Comparison of ENCODE assay signal across 1 cellular context in genomic region chr10:79468015-79468560, GRCh38.
TF ChIP-seq lines count a peak whose summit lies in the region.

No MANE protein-coding gene starts in this region.

TF ChIP-seq in IMR-90, 13 proteins besides CTCF, POLR2A, EP300 and RAD21 (continued from another document):
- TF ChIP-seq USF2 (IDR thresholded peaks at IDR 0.05; ENCODE audit: low read depth, low read length) (no peak), MAZ (IDR thresholded peaks at IDR 0.05; ENCODE audit: borderline replicate concordance, low read depth, low read length) (no peak), RFX5 (IDR thresholded peaks at IDR 0.05; ENCODE audit: low read depth, low read length) (no peak), BHLHE40 (IDR thresholded peaks at IDR 0.05; ENCODE audit: low read depth, low read length) (no peak), NFE2L2 (IDR thresholded peaks at IDR 0.05; ENCODE audit: low read depth, low read length) (no peak), CHD1 (IDR thresholded peaks at IDR 0.05; ENCODE audit: low read depth, low read length) (no peak), ELK1 (IDR thresholded peaks at IDR 0.05; ENCODE audit: borderline replicate concordance, low read depth, low read length) (no peak), FOS (IDR thresholded peaks at IDR 0.05; ENCODE audit: low read depth, low read length) (no peak), SMC3 (IDR thresholded peaks at IDR 0.05; ENCODE audit: low read depth, low read length) (no peak), CEBPB (IDR thresholded peaks at IDR 0.05; ENCODE audit: low read depth, low read length) (no peak), RCOR1 (IDR thresholded peaks at IDR 0.05; ENCODE audit: insufficient replicate concordance, low read length) (no peak), MAFK (IDR thresholded peaks at IDR 0.05; ENCODE audit: low read depth, low read length) (no peak)
